8 cellular contexts compared by ENCODE assay signal in genomic region chr13:77478645-77478997, GRCh38. TPM values are rescaled to one million over a fixed set of nuclear protein-coding genes. Genes with fewer than 3 reads are reported as not detected.
DNase-seq lines count a peak whose midpoint lies in the region; ATAC-seq and TF ChIP-seq lines count a peak whose summit lies in the region.

No MANE protein-coding gene starts in this region.

- H3K27me3 Mint-ChIP-seq in activated B cell treated with CpG ODN at 0.5 μM for 24 hours: no peaks in the 10 kb centered on the region

- POLR2A ChIA-PET in activated B cell treated with CpG ODN at 0.5 μM for 24 hours (lab: Charles Lee): interaction anchor here (0.6 to 4.9 kb wide), 17 partner anchors 23 to 298 kb away, joined by 3 to 142 read pairs (median 7); partner anchors contain the start of gene MYCBP2

- peak overlapping the region; percentile 93 for H3K27ac Mint-ChIP-seq in activated B cell treated with CpG ODN at 0.5 μM for 24 hours

- no peaks in the 10 kb centered on the region for H3K36me3 Mint-ChIP-seq in activated B cell treated with CpG ODN at 0.5 μM for 24 hours (ENCODE audit: low read depth)

- H3K9me3 Mint-ChIP-seq in activated B cell treated with CpG ODN at 0.5 μM for 24 hours: peaks cover 2% of the 10 kb centered on the region

- H3K27ac ChIP-seq in 22Rv1: no peak overlapping the region
- H3K27ac ChIP-seq in left lung: peak overlapping the region in 1 of 2 donors; percentile 61

- TF ChIP-seq CTCF in 22Rv1 (IDR thresholded peaks at IDR 0.05) (peak; percentile 60), activated B cell treated with CpG ODN at 0.5 μM for 24 hours (IDR thresholded peaks at IDR 0.05) (no peak), left lung (IDR thresholded peaks at IDR 0.05) (no peak)

- peak overlapping the region; percentile 91 for H3K4me3 Mint-ChIP-seq in activated B cell treated with CpG ODN at 0.5 μM for 24 hours

- H3K4me1 ChIP-seq in left lung: peaks cover 0 to 5% of the 10 kb centered on the region in 2 donors

- H3K9me3 ChIP-seq in left lung: peaks cover 0 to 5% of the 10 kb centered on the region in 2 donors

- H3K4me3 ChIP-seq in left lung: no peak overlapping the region

- no peaks in the 10 kb centered on the region for H3K36me3 ChIP-seq in left lung

- intact Hi-C loops in activated B cell treated with CpG ODN at 0.5 μM for 24 hours (cut with micrococcal nuclease) (loop anchor here (1.0 kb wide), 7 partner anchors 49 to 294 kb away; no protein-coding TSS in a partner anchor), left lung (cut with DNase I) (loop anchor here in 1 of 2 donors (10.0 kb wide), 1 partner anchor 204 kb away; no protein-coding TSS in a partner anchor), left colon (cut with DNase I, micrococcal nuclease) (loop anchor here in 1 of 2 donors (10.0 kb wide), 1 partner anchor 204 kb away; no protein-coding TSS in a partner anchor)

- H3K4me1 Mint-ChIP-seq in activated B cell treated with CpG ODN at 0.5 μM for 24 hours: peaks cover 13% of the 10 kb centered on the region

- ATAC-seq in GM21447 (IDR thresholded peaks at IDR 0.05; ENCODE audit: unreplicated experiment) (peak; percentile 11), activated B cell treated with CpG ODN at 0.5 μM for 24 hours (ENCODE audit: low read depth) (peak; percentile 11), left lung (peak; percentile 8), left colon (no peak)

- CTCF ChIA-PET in activated B cell treated with CpG ODN at 0.5 μM for 24 hours (lab: Charles Lee): interaction anchor here (0.6 to 5.2 kb wide), 49 partner anchors 13 to 493 kb away, joined by 3 to 95 read pairs (median 4); partner anchors contain the start of gene MYCBP2

- H3K27me3 ChIP-seq in left lung: no peaks in the 10 kb centered on the region

- DNase-seq in activated B cell treated with CpG ODN at 0.5 μM for 24 hours (no peak), left lung (no peak), left colon (no peak), NCI-H345 treated with DMSO at 0.1 percent for 48 hours (lab: John Stamatoyannopoulos, UW; ENCODE audit: unreplicated experiment) (no peak), AG20443 (ENCODE audit: low spot score) (no peak), Kasumi-1 (lab: John Stamatoyannopoulos, UW) (no peak)

RNA-seq across cellular contexts. Expression of gene SCEL, which starts 56.9 kb away (rescaled TPM):
- total RNA-seq in activated B cell treated with CpG ODN at 0.5 μM for 24 hours: not detected in 2 replicates
- total RNA-seq in left lung: 100 to 1,000 TPM in 1 of 2 donors, 10 to 100 TPM in 1; 53.0 to 166 TPM
- total RNA-seq in left colon: 1 to 10 TPM; 1.9 to 2.7 TPM

Comparison
In these comparisons a context has a peak if more than half of its experiments do, and no peak if none do; other contexts are left out.
1. RNA of gene SCEL, which starts 56.9 kb away (total RNA-seq): 53.0 to 166 TPM in left lung; 1.9 to 2.7 TPM in left colon and not detected in activated B cell treated with CpG ODN at 0.5 μM for 24 hours; every median in the first group is over 10 times any median in the second.